Comparison of ENCODE assay signal across 16 cellular contexts in the genomic region with DNA sequence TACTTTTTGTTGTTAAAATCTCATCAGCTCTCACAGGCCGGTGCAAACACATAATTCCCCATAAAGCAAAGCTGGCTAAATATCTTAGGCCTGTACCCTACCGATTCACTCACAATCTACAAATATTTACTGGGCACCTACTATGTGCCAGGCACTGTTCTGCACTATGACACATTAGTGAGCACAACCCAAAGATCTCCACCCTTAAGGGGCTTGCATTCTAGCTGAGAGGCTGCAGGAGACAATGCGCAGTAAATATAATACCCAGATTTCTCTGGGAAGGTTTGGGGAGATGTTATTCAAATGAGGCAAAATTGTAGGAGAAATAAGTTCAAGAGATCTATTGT. TPM values are rescaled to one million over a fixed set of nuclear protein-coding genes. Genes with fewer than 3 reads are reported as not detected.
DNase-seq lines count a peak whose midpoint lies in the region; ATAC-seq and TF ChIP-seq lines count a peak whose summit lies in the region.
"Had no signal": no experiment of that assay in that cellular context is flagged by ENCODE, and none has a peak within 500 bp of the region (broad histone marks: within the 10 kb centered on the region; RNA-seq: fewer than 3 reads in every experiment).

No MANE protein-coding gene starts in this region.

- H3K36me3 ChIP-seq in transverse colon = no peaks in the 10 kb centered on the region

- no peak for ATAC-seq in T-helper 17 cell

- WGBS in transverse colon (ENCODE audit: low coverage in 1 of 2), 2 donors = 73 to 88% methylated on average over 2 to 3 of the region's 3 CpGs

- peaks cover 82% of the 10 kb centered on the region for H3K36me3 Mint-ChIP-seq in activated T-cell treated with anti-CD3 and anti-CD28 coated beads, Interleukin-2, amount 50 U/mL, for 24 hours (ENCODE audit: low read depth)
- H3K36me3 Mint-ChIP-seq in T-helper 17 cell (ENCODE audit: low read depth) = peaks cover 14% of the 10 kb centered on the region
- H3K36me3 Mint-ChIP-seq in immature natural killer cell = peaks cover 12 to 22% (median 13%) of the 10 kb centered on the region in 3 donors
- peaks cover 7% of the 10 kb centered on the region for H3K36me3 Mint-ChIP-seq in glutamatergic neuron (ENCODE audit: unreplicated experiment)

- peaks cover 14 to 22% (median 19%) of the 10 kb centered on the region in 4 donors for H3K4me1 ChIP-seq in transverse colon

- H3K9me3 Mint-ChIP-seq in activated T-cell treated with anti-CD3 and anti-CD28 coated beads, Interleukin-2, amount 50 U/mL, for 24 hours = no peaks in the 10 kb centered on the region
- H3K9me3 Mint-ChIP-seq in immature natural killer cell = no peaks in the 10 kb centered on the region
- H3K9me3 Mint-ChIP-seq in glutamatergic neuron (ENCODE audit: unreplicated experiment) = peaks cover 5% of the 10 kb centered on the region
- H3K9me3 Mint-ChIP-seq: endodermal cell had no signal

- H3K4me1 Mint-ChIP-seq in activated T-cell treated with anti-CD3 and anti-CD28 coated beads, Interleukin-2, amount 50 U/mL, for 24 hours (ENCODE audit: low read depth) = peaks cover 83% of the 10 kb centered on the region
- H3K4me1 Mint-ChIP-seq in T-helper 17 cell (peaks cover 49% of the 10 kb centered on the region), immature natural killer cell (peaks cover 62 to 81% of the 10 kb centered on the region in 2 donors), glutamatergic neuron (ENCODE audit: low read depth, unreplicated experiment) (peaks cover 6% of the 10 kb centered on the region)

- no peak for TF ChIP-seq EP300 in transverse colon (IDR thresholded peaks at IDR 0.05; ENCODE audit: low read depth)

- H3K27ac Mint-ChIP-seq in activated T-cell treated with anti-CD3 and anti-CD28 coated beads, Interleukin-2, amount 50 U/mL, for 24 hours = peak overlapping the region; percentile 91
- peak overlapping the region; percentile 93 for H3K27ac Mint-ChIP-seq in T-helper 17 cell
- peak overlapping the region; percentile 14 to 92 (median 82) for H3K27ac Mint-ChIP-seq in immature natural killer cell
- no peak overlapping the region for H3K27ac Mint-ChIP-seq in glutamatergic neuron (ENCODE audit: unreplicated experiment)
- H3K27ac Mint-ChIP-seq: endodermal cell had no signal

- intact Hi-C loops in transverse colon (cut with DNase I; ENCODE audit: low total_unique reads) = no loop called here

- TF ChIP-seq CTCF in transverse colon (IDR thresholded peaks at IDR 0.05) = no peak
- TF ChIP-seq CTCF in glutamatergic neuron (IDR thresholded peaks at IDR 0.05; ENCODE audit: partially characterized antibody, unreplicated experiment) = no peak

- no peaks in the 10 kb centered on the region for H3K27me3 Mint-ChIP-seq in activated T-cell treated with anti-CD3 and anti-CD28 coated beads, Interleukin-2, amount 50 U/mL, for 24 hours
- H3K27me3 Mint-ChIP-seq in T-helper 17 cell (no peaks in the 10 kb centered on the region), immature natural killer cell (ENCODE audit: low read depth in 3 of 3) (peaks cover 0 to 4% (median 2%) of the 10 kb centered on the region in 3 donors), glutamatergic neuron (ENCODE audit: unreplicated experiment) (no peaks in the 10 kb centered on the region)

- H3K4me3 ChIP-seq in transverse colon = no peak overlapping the region
- H3K4me3 ChIP-seq: lower lobe of right lung, tibial artery had no signal

- peak overlapping the region; percentile 59 to 81 (median 75) for H3K27ac ChIP-seq in transverse colon
- H3K27ac ChIP-seq: HL-60, lower lobe of right lung had no signal

- in situ Hi-C loops in transverse colon (cut with MboI; ENCODE audit: low pct_ligation_motif_present in 1 of 4, low pct_unique_long_range_greater_than_20kb in 1 of 4, low sequenced_read_pairs in 3 of 4) = no loop called here

- H3K4me3 Mint-ChIP-seq in activated T-cell treated with anti-CD3 and anti-CD28 coated beads, Interleukin-2, amount 50 U/mL, for 24 hours = peak overlapping the region; percentile 11
- H3K4me3 Mint-ChIP-seq in T-helper 17 cell (peak overlapping the region; percentile 58), immature natural killer cell (peak overlapping the region in 1 of 5 donors; percentile 15), glutamatergic neuron (ENCODE audit: unreplicated experiment) (no peak overlapping the region)
- H3K4me3 Mint-ChIP-seq: endodermal cell had no signal

- H3K9me3 ChIP-seq in T-helper 17 cell (ENCODE audit: control insufficient read depth, low read length, poor library complexity, severe bottlenecking) (no peaks in the 10 kb centered on the region), transverse colon (no peaks in the 10 kb centered on the region)
- H3K9me3 ChIP-seq: lower lobe of right lung, tibial artery had no signal

- H3K27me3 ChIP-seq in transverse colon = no peaks in the 10 kb centered on the region
- H3K27me3 ChIP-seq: tibial artery had no signal

- no peak for TF ChIP-seq POLR2A in transverse colon (IDR thresholded peaks at IDR 0.05)

- no peak for DNase-seq in activated T-cell treated with anti-CD3 and anti-CD28 coated beads, Interleukin-2, amount 50 U/mL, for 24 hours
- no peak for DNase-seq in activated T-cell treated with anti-CD3 and anti-CD28 coated beads, Interleukin-2, amount 50 U/mL, for 1 hour
- DNase-seq in T-helper 17 cell = no peak
- DNase-seq in immature natural killer cell = no peak
- DNase-seq in transverse colon = no peak
- no peak for DNase-seq in NCI-H2227 treated with DMSO at 0.1 percent for 48 hours (lab: John Stamatoyannopoulos, UW)
- DNase-seq in glutamatergic neuron = no peak
- DNase-seq in stimulated activated CD4-positive, alpha-beta T cell treated with anti-CD3 and anti-CD28 coated beads, Interleukin-2, amount 100 ng/mL, for 24 hours = no peak
- DNase-seq: activated CD4-positive, alpha-beta T cell treated with anti-CD3 and anti-CD28 coated beads for 1 hour; anterior cingulate cortex; lower lobe of right lung; NCI-H510A treated with DMSO at 0.1 percent for 48 hours; SHP77 treated with DMSO at 0.1 percent for 48 hours had no signal

RNA-seq across cellular contexts. Expression of gene FNBP1, which starts 53.7 kb away (rescaled TPM):
- total RNA-seq in T-helper 17 cell = 100 to 1,000 TPM; 219 to 221 TPM
- 100 to 1,000 TPM; 113 to 136 (median 135) TPM for polyA plus RNA-seq in immature natural killer cell
- 100 to 1,000 TPM in 1 of 4 donors, 10 to 100 TPM in 3; 38.5 to 114 (median 62.9) TPM for total RNA-seq in transverse colon
- 80.4 TPM for total RNA-seq in glutamatergic neuron (ENCODE audit: unreplicated experiment)
